ENCODE assay signal across 21 cellular contexts in the genomic region with DNA sequence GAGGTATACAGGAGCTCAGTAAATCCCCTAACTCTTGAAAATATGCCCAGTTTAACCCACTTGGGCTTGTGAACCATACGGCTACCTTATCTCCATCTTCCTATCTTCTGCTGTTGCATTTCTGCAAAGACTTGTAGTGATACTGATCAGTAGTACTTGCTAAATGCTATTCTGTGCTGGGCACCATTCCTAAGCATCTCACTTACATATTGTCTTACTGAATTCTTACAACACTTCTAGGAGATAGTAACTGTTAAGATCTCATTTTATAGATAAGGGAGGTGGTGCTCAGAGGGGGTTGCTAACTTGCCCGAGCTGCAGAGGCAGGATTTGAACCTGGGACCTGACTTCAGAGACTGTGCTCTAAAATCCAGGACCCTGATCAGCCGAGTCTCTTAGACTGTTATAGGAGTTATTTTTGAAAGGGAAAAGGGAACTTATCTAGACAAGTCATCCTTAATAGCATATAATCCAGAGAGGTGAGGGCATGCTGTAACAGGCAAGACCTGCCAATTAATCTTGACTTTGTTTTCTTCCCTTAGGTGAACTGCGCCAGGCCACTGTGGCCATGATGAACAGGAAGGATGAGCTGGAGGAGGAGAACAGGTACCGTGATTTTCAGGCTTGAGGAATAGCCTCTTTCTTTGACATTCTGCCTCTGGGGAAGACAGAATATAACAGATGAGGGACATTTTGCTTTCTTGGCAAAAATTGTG.
"Had no signal": no experiment of that assay in that cellular context is flagged by ENCODE, and none has a peak within 500 bp of the region (broad histone marks: within the 10 kb centered on the region; RNA-seq: fewer than 3 reads in every experiment).

No MANE protein-coding gene starts in this region.

- H3K4me1 ChIP-seq: colonic mucosa, upper lobe of right lung had no signal

- H3K4me3 Mint-ChIP-seq: activated B cell treated with CpG ODN at 0.5 μM for 24 hours; activated CD4-positive, alpha-beta T cell treated with anti-CD3 and anti-CD28 coated beads for 36 hours; activated naive CD8-positive, alpha-beta T cell treated with anti-CD3 and anti-CD28 coated beads for 36 hours; activated T-cell treated with anti-CD3 and anti-CD28 coated beads, Interleukin-2, amount 50 U/mL, for 4 hours; effector memory CD8-positive, alpha-beta T cell; mesothelial cell of epicardium; natural killer cell; T-helper 17 cell had no signal

- H3K9me3 ChIP-seq: colonic mucosa, upper lobe of right lung had no signal

- H3K27me3 ChIP-seq: colonic mucosa, dorsolateral prefrontal cortex, upper lobe of right lung had no signal

- H3K9me3 Mint-ChIP-seq: activated B cell treated with CpG ODN at 0.5 μM for 24 hours; activated naive CD8-positive, alpha-beta T cell treated with anti-CD3 and anti-CD28 coated beads for 36 hours; activated T-cell treated with anti-CD3 and anti-CD28 coated beads, Interleukin-2, amount 50 U/mL, for 4 hours; activated T-helper 2 cell treated with anti-CD3 and anti-CD28 coated beads, Interferon-gamma antibody, Interleukin-2, Interleukin-4, amounts not matched to agents 10 μg/mL and 5 μg/mL and 100 μg/mL, durations not matched to agents 14 hours and 24 hours and 36 hours; effector memory CD8-positive, alpha-beta T cell; mesothelial cell of epicardium; natural killer cell had no signal

- H3K27ac ChIP-seq: colonic mucosa, dorsolateral prefrontal cortex, upper lobe of right lung had no signal

- H3K4me3 ChIP-seq: colonic mucosa, dorsolateral prefrontal cortex, lung, upper lobe of right lung had no signal

- H3K36me3 ChIP-seq: colonic mucosa had no signal

- ATAC-seq: activated CD4-positive, alpha-beta T cell treated with anti-CD3 and anti-CD28 coated beads for 36 hours; activated T-cell treated with anti-CD3 and anti-CD28 coated beads, Interleukin-2, amount 50 U/mL, for 4 hours; effector memory CD8-positive, alpha-beta T cell; left lobe of liver; stimulated activated naive CD8-positive, alpha-beta T cell treated with anti-CD3 and anti-CD28 coated beads, Interleukin-15, Interleukin-2, amounts not matched to agents 100 U/mL and 50 U/mL, for 24 hours; T-helper 17 cell; upper lobe of right lung had no signal

- DNase-seq: activated B cell treated with CpG ODN at 0.5 μM for 24 hours; activated CD4-positive, alpha-beta T cell treated with anti-CD3 and anti-CD28 coated beads for 36 hours; activated CD4-positive, alpha-beta T cell treated with anti-CD3 and anti-CD28 coated beads, Interleukin-2, amount 50 U/mL, for 4 hours; activated CD8-positive, alpha-beta memory T cell treated with anti-CD3 and anti-CD28 coated beads, Interleukin-2, amount 50 U/mL, for 48 hours; activated naive CD4-positive, alpha-beta T cell; activated naive CD8-positive, alpha-beta T cell treated with anti-CD3 and anti-CD28 coated beads for 36 hours; activated T-cell treated with anti-CD3 and anti-CD28 coated beads, Interleukin-2, amount 50 U/mL, for 4 hours; colonic mucosa; dorsolateral prefrontal cortex; effector memory CD8-positive, alpha-beta T cell; natural killer cell; retina; stimulated activated CD4-positive, alpha-beta T cell treated with anti-CD3 and anti-CD28 coated beads, Interleukin-2, amount 100 ng/mL, for 48 hours; stimulated activated naive CD8-positive, alpha-beta T cell treated with anti-CD3 and anti-CD28 coated beads, Interleukin-15, Interleukin-2, amounts not matched to agents 100 U/mL and 50 U/mL, for 24 hours; T-helper 17 cell; upper lobe of right lung had no signal

- H3K27ac Mint-ChIP-seq: activated B cell treated with CpG ODN at 0.5 μM for 24 hours; activated CD4-positive, alpha-beta T cell treated with anti-CD3 and anti-CD28 coated beads for 36 hours; activated naive CD8-positive, alpha-beta T cell treated with anti-CD3 and anti-CD28 coated beads for 36 hours; activated T-helper 2 cell treated with anti-CD3 and anti-CD28 coated beads, Interferon-gamma antibody, Interleukin-2, Interleukin-4, amounts not matched to agents 10 μg/mL and 5 μg/mL and 100 μg/mL, durations not matched to agents 14 hours and 24 hours and 36 hours; effector memory CD8-positive, alpha-beta T cell; mesothelial cell of epicardium; natural killer cell; progenitor cell of endocrine pancreas; T-helper 17 cell had no signal

- H3K27me3 Mint-ChIP-seq: activated B cell treated with CpG ODN at 0.5 μM for 24 hours; activated CD4-positive, alpha-beta T cell treated with anti-CD3 and anti-CD28 coated beads for 36 hours; activated naive CD8-positive, alpha-beta T cell treated with anti-CD3 and anti-CD28 coated beads for 36 hours; effector memory CD8-positive, alpha-beta T cell; progenitor cell of endocrine pancreas; T-helper 17 cell had no signal
